In genomic region chr7:105524840-105525239, GRCh38 we compare ENCODE assay signal across 2 cellular contexts.
TF ChIP-seq lines count a peak whose summit lies in the region.

No MANE protein-coding gene starts in this region.

TF ChIP-seq in GM12891, 5 proteins besides CTCF, POLR2A, EP300 and RAD21:
- TF ChIP-seq POLR2AphosphoS5 (IDR thresholded peaks at IDR 0.05; ENCODE audit: low read depth, low read length): no peak
- no peak for TF ChIP-seq PAX5 (IDR thresholded peaks at IDR 0.05; ENCODE audit: insufficient read depth, low read length, severe bottlenecking)
- TF ChIP-seq SPI1 (IDR thresholded peaks at IDR 0.05; ENCODE audit: low read depth, low read length): peak; percentile 90
- no peak for TF ChIP-seq POU2F2 (IDR thresholded peaks at IDR 0.05; ENCODE audit: low read depth, low read length)
- TF ChIP-seq TAF1 (IDR thresholded peaks at IDR 0.05; ENCODE audit: low read depth, low read length): no peak

TF ChIP-seq in GM12878, 131 proteins besides CTCF, POLR2A, EP300 and RAD21:
- TF ChIP-seq IKZF2 (IDR thresholded peaks at IDR 0.05) (peak in 1 of 2 experiments; percentile 26; a peak in 1 of 4 replicates), SPI1 (IDR thresholded peaks at IDR 0.05; ENCODE audit: borderline replicate concordance, insufficient read depth, low read depth, low read length) (peak; percentile 80), TARDBP (IDR thresholded peaks at IDR 0.05; ENCODE audit: borderline replicate concordance) (no peak)
